ENCODE assay signal across 19 cellular contexts in genomic region chr21:44921928-44922327, GRCh38. TPM values are rescaled to one million over a fixed set of nuclear protein-coding genes. Genes with fewer than 3 reads are reported as not detected.
DNase-seq lines count a peak whose midpoint lies in the region; ATAC-seq and TF ChIP-seq lines count a peak whose summit lies in the region.
"Had no signal": no experiment of that assay in that cellular context is flagged by ENCODE, and none has a peak within 500 bp of the region (broad histone marks: within the 10 kb centered on the region; RNA-seq: fewer than 3 reads in every experiment).

No MANE protein-coding gene starts in this region.

- peak overlapping the region in 1 of 4 donors; percentile 82 for H3K27ac ChIP-seq in Peyer's patch
- H3K27ac ChIP-seq in suprapubic skin = no peak overlapping the region
- H3K27ac ChIP-seq: adrenal gland, epithelial cell of prostate, neural progenitor cell had no signal

- peaks cover 0 to 17% (median 4%) of the 10 kb centered on the region in 4 donors for H3K4me1 ChIP-seq in Peyer's patch
- H3K4me1 ChIP-seq in suprapubic skin = peaks cover 25% of the 10 kb centered on the region

- no peaks in the 10 kb centered on the region for H3K9me3 ChIP-seq in Peyer's patch
- no peaks in the 10 kb centered on the region for H3K9me3 ChIP-seq in suprapubic skin
- H3K9me3 ChIP-seq: adrenal gland had no signal

- H3K4me1 Mint-ChIP-seq in activated CD4-positive, alpha-beta T cell treated with anti-CD3 and anti-CD28 coated beads, Interleukin-2, amount 10 ng/mL, durations not matched to agents 7 days and 5 days = peaks cover 77% of the 10 kb centered on the region
- peaks cover 61% of the 10 kb centered on the region for H3K4me1 Mint-ChIP-seq in activated T-helper 2 cell treated with anti-CD3 and anti-CD28 coated beads, Interferon-gamma antibody, Interleukin-2, Interleukin-4, amounts not matched to agents 10 μg/mL and 5 μg/mL and 100 μg/mL, durations not matched to agents 14 hours and 24 hours and 36 hours (ENCODE audit: low read depth)
- peaks cover 77 to 96% of the 10 kb centered on the region in 2 donors for H3K4me1 Mint-ChIP-seq in natural killer cell

- no peaks in the 10 kb centered on the region for H3K27me3 Mint-ChIP-seq in activated CD4-positive, alpha-beta T cell treated with anti-CD3 and anti-CD28 coated beads, Interleukin-2, amount 10 ng/mL, durations not matched to agents 7 days and 5 days
- H3K27me3 Mint-ChIP-seq in activated T-helper 2 cell treated with anti-CD3 and anti-CD28 coated beads, Interferon-gamma antibody, Interleukin-2, Interleukin-4, amounts not matched to agents 10 μg/mL and 5 μg/mL and 100 μg/mL, durations not matched to agents 14 hours and 24 hours and 36 hours (ENCODE audit: low read depth) = no peaks in the 10 kb centered on the region
- H3K27me3 Mint-ChIP-seq in natural killer cell (ENCODE audit: low read depth in 2 of 2) = no peaks in the 10 kb centered on the region

- TF ChIP-seq POLR2A in Peyer's patch (IDR thresholded peaks at IDR 0.05) (no peak), suprapubic skin (IDR thresholded peaks at IDR 0.05) (no peak)

- H3K27me3 ChIP-seq in GM06990 (replicated peaks; ENCODE audit: control insufficient read depth, insufficient read depth, low read length) = no peaks in the 10 kb centered on the region
- H3K27me3 ChIP-seq in Peyer's patch = no peaks in the 10 kb centered on the region
- H3K27me3 ChIP-seq in suprapubic skin = peaks cover 17% of the 10 kb centered on the region

- 69% methylated on average over 5 of the region's 5 CpGs for WGBS in suprapubic skin

- POLR2A ChIA-PET in activated CD4-positive, alpha-beta T cell treated with anti-CD3 and anti-CD28 coated beads, Interleukin-2, amount 10 ng/mL, durations not matched to agents 7 days and 5 days (lab: Charles Lee) = no interaction called here

- H3K36me3 Mint-ChIP-seq in activated CD4-positive, alpha-beta T cell treated with anti-CD3 and anti-CD28 coated beads, Interleukin-2, amount 10 ng/mL, durations not matched to agents 7 days and 5 days (ENCODE audit: low read depth) = peaks cover 37% of the 10 kb centered on the region
- peaks cover 29% of the 10 kb centered on the region for H3K36me3 Mint-ChIP-seq in activated T-helper 2 cell treated with anti-CD3 and anti-CD28 coated beads, Interferon-gamma antibody, Interleukin-2, Interleukin-4, amounts not matched to agents 10 μg/mL and 5 μg/mL and 100 μg/mL, durations not matched to agents 14 hours and 24 hours and 36 hours (ENCODE audit: low read depth)
- H3K36me3 Mint-ChIP-seq in natural killer cell = no peaks in the 10 kb centered on the region
- H3K36me3 Mint-ChIP-seq: neural progenitor cell had no signal

- H3K4me3 Mint-ChIP-seq in activated CD4-positive, alpha-beta T cell treated with anti-CD3 and anti-CD28 coated beads, Interleukin-2, amount 10 ng/mL, durations not matched to agents 7 days and 5 days = peak overlapping the region; percentile 99
- peak overlapping the region; percentile 97 for H3K4me3 Mint-ChIP-seq in activated T-helper 2 cell treated with anti-CD3 and anti-CD28 coated beads, Interferon-gamma antibody, Interleukin-2, Interleukin-4, amounts not matched to agents 10 μg/mL and 5 μg/mL and 100 μg/mL, durations not matched to agents 14 hours and 24 hours and 36 hours (ENCODE audit: low read depth)
- H3K4me3 Mint-ChIP-seq in natural killer cell = peak overlapping the region; percentile 45
- H3K4me3 Mint-ChIP-seq: neural progenitor cell had no signal

- peak overlapping the region; percentile 82 for H3K27ac Mint-ChIP-seq in activated CD4-positive, alpha-beta T cell treated with anti-CD3 and anti-CD28 coated beads, Interleukin-2, amount 10 ng/mL, durations not matched to agents 7 days and 5 days
- peak overlapping the region; percentile 61 for H3K27ac Mint-ChIP-seq in activated T-helper 2 cell treated with anti-CD3 and anti-CD28 coated beads, Interferon-gamma antibody, Interleukin-2, Interleukin-4, amounts not matched to agents 10 μg/mL and 5 μg/mL and 100 μg/mL, durations not matched to agents 14 hours and 24 hours and 36 hours
- peak overlapping the region; percentile 92 to 98 for H3K27ac Mint-ChIP-seq in natural killer cell

- peak overlapping the region; percentile 71 for H3K4me3 ChIP-seq in GM06990 (replicated peaks; ENCODE audit: low read depth, low read length)
- no peak overlapping the region for H3K4me3 ChIP-seq in Peyer's patch
- no peak overlapping the region for H3K4me3 ChIP-seq in suprapubic skin
- H3K4me3 ChIP-seq: adrenal gland, neural progenitor cell had no signal

- peaks cover 5% of the 10 kb centered on the region for H3K9me3 Mint-ChIP-seq in activated CD4-positive, alpha-beta T cell treated with anti-CD3 and anti-CD28 coated beads, Interleukin-2, amount 10 ng/mL, durations not matched to agents 7 days and 5 days
- H3K9me3 Mint-ChIP-seq in activated T-helper 2 cell treated with anti-CD3 and anti-CD28 coated beads, Interferon-gamma antibody, Interleukin-2, Interleukin-4, amounts not matched to agents 10 μg/mL and 5 μg/mL and 100 μg/mL, durations not matched to agents 14 hours and 24 hours and 36 hours = no peaks in the 10 kb centered on the region
- H3K9me3 Mint-ChIP-seq in natural killer cell = no peaks in the 10 kb centered on the region

- DNase-seq in activated CD4-positive, alpha-beta T cell treated with anti-CD3 and anti-CD28 coated beads, Interleukin-2, amount 10 ng/mL, durations not matched to agents 7 days and 5 days = no peak
- no peak for DNase-seq in activated CD4-positive, alpha-beta T cell treated with anti-CD3 and anti-CD28 coated beads, Interleukin-2, amount 50 U/mL, for 1 hour
- DNase-seq in GM06990 (ENCODE audit: extremely low read depth, insufficient read length) (no peak), natural killer cell (no peak), Peyer's patch (no peak), suprapubic skin (ENCODE audit: low spot score in 2 of 2) (no peak)
- no peak for DNase-seq in activated T-helper 2 cell treated with anti-CD3 and anti-CD28 coated beads, Interferon-gamma antibody, Interleukin-2, Interleukin-4, amounts not matched to agents 10 μg/mL and 5 μg/mL and 100 μg/mL, durations not matched to agents 14 hours and 24 hours and 36 hours (ENCODE audit: low spot score)
- DNase-seq: activated CD8-positive, alpha-beta memory T cell treated with anti-CD3 and anti-CD28 coated beads, Interleukin-2, amount 50 U/mL, for 4 hours; adrenal gland; dermis blood vessel endothelial cell; DND-41; MM.1S; NCI-H187; NCI-H446 treated with DMSO at 0.1 percent for 48 hours; trophoblast cell had no signal

- ATAC-seq in natural killer cell = no peak
- no peak for ATAC-seq in HG02623 (IDR thresholded peaks at IDR 0.05; ENCODE audit: unreplicated experiment)
- ATAC-seq: Right ventricle myocardium inferior had no signal

- no peak for TF ChIP-seq EP300 in suprapubic skin (IDR thresholded peaks at IDR 0.05)

- TF ChIP-seq CTCF in GM06990 (IDR thresholded peaks at IDR 0.05; ENCODE audit: insufficient read depth, low read length, poor library complexity, severe bottlenecking) (no peak), natural killer cell (IDR thresholded peaks at IDR 0.05) (no peak), Peyer's patch (IDR thresholded peaks at IDR 0.05) (no peak), suprapubic skin (IDR thresholded peaks at IDR 0.05) (no peak)

- CTCF ChIA-PET in activated CD4-positive, alpha-beta T cell treated with anti-CD3 and anti-CD28 coated beads, Interleukin-2, amount 10 ng/mL, durations not matched to agents 7 days and 5 days (lab: Charles Lee) = interaction anchor here (0.7 to 1.9 kb wide), 3 partner anchors 11 to 57 kb away, joined by 3 to 5 read pairs (median 4); no protein-coding TSS in a partner anchor

- intact Hi-C loops in activated T-helper 2 cell treated with anti-CD3 and anti-CD28 coated beads, Interferon-gamma antibody, Interleukin-2, Interleukin-4, amounts not matched to agents 10 μg/mL and 5 μg/mL and 100 μg/mL, durations not matched to agents 14 hours and 24 hours and 36 hours (cut with micrococcal nuclease) = loop anchor here (2.0 to 5.0 kb wide), 2 partner anchors 29 to 155 kb away; no protein-coding TSS in a partner anchor
- intact Hi-C loops in natural killer cell (cut with micrococcal nuclease) = loop anchor here (10.0 kb wide), 1 partner anchor 547 kb away; no protein-coding TSS in a partner anchor

- peaks cover 3% of the 10 kb centered on the region; the same call in 1 of the 2 replicates for H3K36me3 ChIP-seq in GM06990 (ENCODE audit: control insufficient read depth, insufficient read depth, low read length)
- no peaks in the 10 kb centered on the region for H3K36me3 ChIP-seq in Peyer's patch
- H3K36me3 ChIP-seq in suprapubic skin = no peaks in the 10 kb centered on the region
- H3K36me3 ChIP-seq: adrenal gland, neural progenitor cell had no signal

RNA-seq across cellular contexts. Expression of gene ITGB2, which starts 1.2 kb away (rescaled TPM):
- total RNA-seq in activated CD4-positive, alpha-beta T cell treated with anti-CD3 and anti-CD28 coated beads, Interleukin-2, amount 10 ng/mL, durations not matched to agents 7 days and 5 days = 100 to 1,000 TPM; 439 to 500 TPM
- total RNA-seq in activated T-helper 2 cell treated with anti-CD3 and anti-CD28 coated beads, Interferon-gamma antibody, Interleukin-2, Interleukin-4, amounts not matched to agents 10 μg/mL and 5 μg/mL and 100 μg/mL, durations not matched to agents 14 hours and 24 hours and 36 hours = 210 and 212 TPM in 2 replicates
- total RNA-seq in natural killer cell = 1,000 to 10,000 TPM; 1,223 to 1,393 (median 1,250) TPM
- 10 to 100 TPM in 3 of 4 donors, 1 to 10 TPM in 1; 9.3 to 58.6 (median 16.4) TPM for total RNA-seq in Peyer's patch
- 10 to 100 TPM; 11.2 to 18.8 (median 15.3) TPM for total RNA-seq in suprapubic skin

RNA-seq across cellular contexts. Expression of gene SLX9, which starts 17.9 kb away (rescaled TPM):
- 10 to 100 TPM; 32.7 to 39.8 TPM for total RNA-seq in activated CD4-positive, alpha-beta T cell treated with anti-CD3 and anti-CD28 coated beads, Interleukin-2, amount 10 ng/mL, durations not matched to agents 7 days and 5 days
- 65.8 and 72.6 TPM in 2 replicates for total RNA-seq in activated T-helper 2 cell treated with anti-CD3 and anti-CD28 coated beads, Interferon-gamma antibody, Interleukin-2, Interleukin-4, amounts not matched to agents 10 μg/mL and 5 μg/mL and 100 μg/mL, durations not matched to agents 14 hours and 24 hours and 36 hours
- total RNA-seq in natural killer cell (10 to 100 TPM; 12.8 to 22.9 (median 20.0) TPM), Peyer's patch (10 to 100 TPM in 1 of 4 donors, 1 to 10 TPM in 2, not detected in 1; 7.8 to 10.5 (median 10.0) TPM), suprapubic skin (10 to 100 TPM; 13.4 to 16.9 (median 14.4) TPM)

RNA-seq across cellular contexts. Expression of gene PTTG1IP, which starts 48.4 kb away (rescaled TPM):
- 10 to 100 TPM; 70.2 to 79.9 TPM for total RNA-seq in activated CD4-positive, alpha-beta T cell treated with anti-CD3 and anti-CD28 coated beads, Interleukin-2, amount 10 ng/mL, durations not matched to agents 7 days and 5 days
- 48.1 and 48.3 TPM in 2 replicates for total RNA-seq in activated T-helper 2 cell treated with anti-CD3 and anti-CD28 coated beads, Interferon-gamma antibody, Interleukin-2, Interleukin-4, amounts not matched to agents 10 μg/mL and 5 μg/mL and 100 μg/mL, durations not matched to agents 14 hours and 24 hours and 36 hours
- total RNA-seq in natural killer cell (100 to 1,000 TPM in 2 of 3 donors, 10 to 100 TPM in 1; 96.8 to 144 (median 126) TPM), Peyer's patch (100 to 1,000 TPM in 3 of 4 donors, 10 to 100 TPM in 1; 69.3 to 495 (median 390) TPM), suprapubic skin (100 to 1,000 TPM; 114 to 172 (median 143) TPM)

Comparison
In these comparisons a context has a peak if more than half of its experiments do, and no peak if none do; other contexts are left out.
1. H3K4me3 Mint-ChIP-seq: peak in every context shown above with its lines; median percentile 99 in activated CD4-positive, alpha-beta T cell treated with anti-CD3 and anti-CD28 coated beads, Interleukin-2, amount 10 ng/mL, durations not matched to agents 7 days and 5 days; 97 in activated T-helper 2 cell treated with anti-CD3 and anti-CD28 coated beads, Interferon-gamma antibody, Interleukin-2, Interleukin-4, amounts not matched to agents 10 μg/mL and 5 μg/mL and 100 μg/mL, durations not matched to agents 14 hours and 24 hours and 36 hours; 45 in natural killer cell.